In the genomic region with DNA sequence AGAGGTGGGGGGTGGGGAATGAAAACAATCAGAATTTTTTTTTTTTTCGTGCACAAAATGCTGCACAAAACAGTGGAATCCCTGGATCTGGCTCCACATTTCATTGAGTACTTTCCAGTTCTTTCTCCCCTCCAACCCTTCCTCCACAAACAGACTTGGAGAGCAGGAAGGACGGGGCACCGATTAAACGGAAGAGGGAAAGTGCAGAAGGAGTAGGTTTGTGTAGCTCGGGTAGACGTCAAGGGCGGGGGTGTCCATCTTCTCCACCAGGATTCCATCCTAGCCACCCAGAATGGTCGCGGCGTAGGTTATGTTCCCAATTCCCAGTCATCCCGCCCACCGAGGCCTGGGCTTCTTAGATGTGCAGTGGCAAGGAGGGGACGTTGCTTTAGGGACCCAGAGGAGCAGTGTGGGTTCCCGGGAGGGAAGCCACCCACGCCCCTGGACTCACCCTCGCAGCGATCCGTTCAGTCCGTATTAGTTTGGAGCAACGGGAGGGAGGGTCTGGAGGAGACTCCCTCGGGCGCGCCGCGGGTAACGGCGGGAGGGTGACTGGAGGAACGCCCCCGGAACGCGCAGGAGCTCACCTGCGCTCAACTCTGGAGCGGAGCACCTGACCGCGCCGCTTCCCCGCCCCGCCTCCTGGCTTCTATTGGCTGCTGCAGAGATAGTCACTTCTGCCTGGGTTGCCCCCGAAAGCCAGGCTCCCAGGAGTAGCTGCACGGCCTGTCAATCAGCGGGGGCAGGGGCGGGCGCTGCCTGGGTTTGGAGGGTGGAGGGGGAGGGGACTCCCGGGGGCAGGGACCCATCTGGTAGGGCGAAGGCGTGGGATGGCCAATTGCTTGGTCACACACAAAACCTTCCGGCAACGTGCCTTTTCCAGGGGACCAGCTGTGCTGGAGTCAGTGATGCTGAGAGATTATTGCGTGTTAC, we compare ENCODE assay signal across 9 cellular contexts. TPM values are rescaled to one million over a fixed set of nuclear protein-coding genes. Genes with fewer than 3 reads are reported as not detected.
DNase-seq lines count a peak whose midpoint lies in the region; ATAC-seq and TF ChIP-seq lines count a peak whose summit lies in the region.
"Had no signal": no experiment of that assay in that cellular context is flagged by ENCODE, and none has a peak within 500 bp of the region (broad histone marks: within the 10 kb centered on the region; RNA-seq: fewer than 3 reads in every experiment).

A gene with protein sequence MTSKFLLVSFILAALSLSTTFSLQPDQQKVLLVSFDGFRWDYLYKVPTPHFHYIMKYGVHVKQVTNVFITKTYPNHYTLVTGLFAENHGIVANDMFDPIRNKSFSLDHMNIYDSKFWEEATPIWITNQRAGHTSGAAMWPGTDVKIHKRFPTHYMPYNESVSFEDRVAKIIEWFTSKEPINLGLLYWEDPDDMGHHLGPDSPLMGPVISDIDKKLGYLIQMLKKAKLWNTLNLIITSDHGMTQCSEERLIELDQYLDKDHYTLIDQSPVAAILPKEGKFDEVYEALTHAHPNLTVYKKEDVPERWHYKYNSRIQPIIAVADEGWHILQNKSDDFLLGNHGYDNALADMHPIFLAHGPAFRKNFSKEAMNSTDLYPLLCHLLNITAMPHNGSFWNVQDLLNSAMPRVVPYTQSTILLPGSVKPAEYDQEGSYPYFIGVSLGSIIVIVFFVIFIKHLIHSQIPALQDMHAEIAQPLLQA (minus strand): TSS at position 624 of the 933 bp plus-strand sequence. CDS start 2,718 bp downstream, outside the sequence.

- TF ChIP-seq CTCF in BE2C (IDR thresholded peaks at IDR 0.05; ENCODE audit: low read depth, low read length) (no peak), stomach (IDR thresholded peaks at IDR 0.05) (no peak)

- H2AFZ ChIP-seq in neuronal stem cell (ENCODE audit: low read length) = peak within 1 kb of the TSS; percentile 94

- H3K4ac ChIP-seq in neuronal stem cell (ENCODE audit: low read length) = no peak within 1 kb of the TSS

- peak within 1 kb of the TSS; percentile 55 for H3K18ac ChIP-seq in neuronal stem cell (ENCODE audit: low read length)

- H3K4me2 ChIP-seq in neuronal stem cell (ENCODE audit: insufficient read depth, low read length, poor library complexity, severe bottlenecking) = peak within 1 kb of the TSS; percentile 96

- H3K27me3 ChIP-seq in BE2C = peaks cover 3% of the 10 kb centered on the region; the same call in 1 of the 2 replicates
- no peaks in the 10 kb centered on the region for H3K27me3 ChIP-seq in NT2/D1 (ENCODE audit: insufficient read depth, insufficient read length)
- peaks cover 0 to 32% (median 0%) of the 10 kb centered on the region in 3 experiments for H3K27me3 ChIP-seq in neuronal stem cell (ENCODE audit: control insufficient read depth in 3 of 3, insufficient read depth in 3 of 3, low read depth in 1 of 3, low read length in 3 of 3)
- H3K27me3 ChIP-seq in stomach = peaks cover 0 to 6% (median 0%) of the 10 kb centered on the region in 3 donors

- H2AK5ac ChIP-seq in neuronal stem cell (ENCODE audit: low read depth, low read length) = no peak within 1 kb of the TSS

- no peak within 1 kb of the TSS for H4K91ac ChIP-seq in neuronal stem cell (ENCODE audit: low read depth, low read length, poor library complexity)

- H3K79me1 ChIP-seq in neuronal stem cell (ENCODE audit: low read depth, low read length) = no peaks in the 10 kb centered on the region

- H3K27ac ChIP-seq in neuronal stem cell (replicated peaks; ENCODE audit: low read length) (no peak within 1 kb of the TSS), stomach (peak within 1 kb of the TSS; percentile 10 to 67 (median 45))
- H3K27ac ChIP-seq: HL-60 had no signal

- H2BK120ac ChIP-seq in neuronal stem cell (ENCODE audit: low read depth, low read length) = no peak within 1 kb of the TSS

- WGBS in neuronal stem cell (ENCODE audit: extremely low coverage in 2 of 2, insufficient read length in 2 of 2, insufficient replicate concordance in 1 of 2), 2 donors = no CpG with 5 or more reads among the region's 49 CpGs
- 1 to 2% (median 1%) methylated on average over 24 to 49 of the region's 49 CpGs for WGBS in stomach, 5 donors

- H2BK12ac ChIP-seq in neuronal stem cell (ENCODE audit: low read length) = no peak within 1 kb of the TSS

- H3K23ac ChIP-seq in neuronal stem cell (ENCODE audit: low read depth, low read length, poor library complexity) = peak within 1 kb of the TSS; percentile 52

- H3K4me1 ChIP-seq in BE2C (no peaks in the 10 kb centered on the region), NT2/D1 (ENCODE audit: insufficient read depth, insufficient read length) (no peaks in the 10 kb centered on the region), neuronal stem cell (ENCODE audit: control insufficient read depth in 2 of 2, insufficient read depth in 1 of 2, low read depth in 1 of 2, low read length in 2 of 2) (peaks cover 0 to 3% of the 10 kb centered on the region in 2 donors), stomach (peaks cover 0 to 22% (median 18%) of the 10 kb centered on the region in 4 donors)

- H3K9ac ChIP-seq in NT2/D1 (ENCODE audit: insufficient read length, low read depth) (peak within 1 kb of the TSS; percentile 75), neuronal stem cell (ENCODE audit: low read depth, low read length, poor library complexity) (peak within 1 kb of the TSS; percentile 68)

- ATAC-seq in GM19324 (IDR thresholded peaks at IDR 0.05; ENCODE audit: low FRiP score, unreplicated experiment) = peak; percentile 67
- peak; percentile 83 for ATAC-seq in HG03457 (IDR thresholded peaks at IDR 0.05; ENCODE audit: unreplicated experiment)

- peak within 1 kb of the TSS; percentile 30 for H3K4me3 ChIP-seq in BE2C (ENCODE audit: low read depth, low read length)
- peak within 1 kb of the TSS; percentile 75 for H3K4me3 ChIP-seq in NT2/D1 (ENCODE audit: insufficient read length, low read depth)
- peak within 1 kb of the TSS; percentile 42 to 88 for H3K4me3 ChIP-seq in neuronal stem cell (ENCODE audit: low read length in 2 of 2)
- peak within 1 kb of the TSS; percentile 65 to 81 (median 74) for H3K4me3 ChIP-seq in stomach

- peak; percentile 38 for DNase-seq in BE2C
- DNase-seq in NT2/D1 (ENCODE audit: low read depth, low spot score) = peak; percentile 61
- peak; percentile 69 for DNase-seq in activated gamma-delta T cell (lab: John Stamatoyannopoulos, UW)
- DNase-seq in globus pallidus (ENCODE audit: low spot score) = peak; percentile 92
- peak; percentile 76 for DNase-seq in neuronal stem cell (ENCODE audit: low spot score)
- peak; percentile 89 for DNase-seq in stomach

- no peak within 1 kb of the TSS for H2BK5ac ChIP-seq in neuronal stem cell (ENCODE audit: low read length)

- no peak for TF ChIP-seq POLR2A in stomach (IDR thresholded peaks at IDR 0.05)

- H2BK15ac ChIP-seq in neuronal stem cell (ENCODE audit: low read length) = no peak within 1 kb of the TSS

- H3K36me3 ChIP-seq in BE2C = no peaks in the 10 kb centered on the region
- no peaks in the 10 kb centered on the region for H3K36me3 ChIP-seq in NT2/D1 (ENCODE audit: insufficient read depth, insufficient read length, low read length)
- H3K36me3 ChIP-seq in neuronal stem cell (replicated peaks in 1 of 2; ENCODE audit: control insufficient read depth in 2 of 2, insufficient read depth in 2 of 2, low read length in 2 of 2) = no peaks in the 10 kb centered on the region
- H3K36me3 ChIP-seq in stomach = no peaks in the 10 kb centered on the region

- no peak for TF ChIP-seq EP300 in stomach (IDR thresholded peaks at IDR 0.05)

- no peak within 1 kb of the TSS for H4K8ac ChIP-seq in neuronal stem cell (ENCODE audit: low read depth, low read length)

- intact Hi-C loops in stomach (cut with DNase I; ENCODE audit: low total_unique reads) = no loop called here

- no peak within 1 kb of the TSS for H3K14ac ChIP-seq in neuronal stem cell (ENCODE audit: low read length)

- H3K9me3 ChIP-seq in BE2C = no peaks in the 10 kb centered on the region
- H3K9me3 ChIP-seq in NT2/D1 (ENCODE audit: insufficient read depth, low read length) = no peaks in the 10 kb centered on the region
- no peaks in the 10 kb centered on the region for H3K9me3 ChIP-seq in neuronal stem cell (replicated peaks in 1 of 2; ENCODE audit: control insufficient read depth in 2 of 2, insufficient read depth in 1 of 2, low read depth in 1 of 2, low read length in 2 of 2)
- H3K9me3 ChIP-seq in stomach = no peaks in the 10 kb centered on the region

RNA-seq across cellular contexts. Expression of the gene that starts here (rescaled TPM):
- polyA plus RNA-seq in BE2C (2012; ENCODE audit: insufficient read depth, insufficient read length, low read depth) = not detected
- polyA plus RNA-seq in neuronal stem cell (2013, experiment 1 of 2) = 3.6 TPM
- 3.3 TPM for polyA plus RNA-seq in neuronal stem cell (2013, experiment 2 of 2)
- total RNA-seq in stomach = 1 to 10 TPM in 4 of 5 donors, not detected in 1; 2.2 to 6.4 (median 2.6) TPM
- polyA plus RNA-seq in stomach = 1 to 10 TPM; 1.0 to 2.3 (median 1.8) TPM

Comparison
In these comparisons a context has a peak if more than half of its experiments do, and no peak if none do; other contexts are left out.
1. DNase-seq: peak in every context shown above with its lines; median percentile 92 in globus pallidus; 89 in stomach; 76 in neuronal stem cell; 69 in activated gamma-delta T cell; 61 in NT2/D1; 38 in BE2C.